In the genomic region with DNA sequence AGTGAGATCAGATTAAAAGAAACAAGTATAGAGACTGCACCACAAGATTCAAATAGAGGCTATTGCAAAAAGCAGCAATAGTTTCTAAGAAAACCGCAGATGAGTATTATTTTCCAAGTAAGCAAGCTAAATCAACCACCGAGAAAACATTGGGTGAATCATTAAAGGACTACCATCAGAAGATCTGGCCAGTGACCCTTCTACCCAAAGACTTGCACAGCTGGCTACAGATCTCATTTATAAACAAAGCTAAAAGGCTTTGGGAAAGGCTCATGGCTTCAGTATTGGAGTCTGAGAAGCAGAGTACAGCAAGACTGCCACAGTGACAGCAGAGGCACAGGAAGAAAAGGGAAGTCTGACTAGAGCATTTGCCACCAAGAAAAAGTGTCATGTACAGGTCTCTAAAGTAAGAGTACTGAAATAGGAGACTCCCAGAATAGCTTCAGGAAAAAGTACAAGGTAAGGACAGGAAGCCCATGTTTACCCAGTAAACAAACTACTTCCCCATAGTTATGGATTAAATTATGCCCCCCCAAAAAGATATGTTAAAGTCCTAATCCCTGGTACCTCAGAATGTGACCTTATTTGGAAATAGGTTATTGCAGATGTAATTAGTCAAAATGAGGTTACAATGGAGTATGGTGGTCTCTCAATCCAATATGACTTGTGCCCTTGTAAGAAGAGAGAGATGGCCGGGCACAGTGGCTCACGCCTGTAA, we compare ENCODE assay signal across 11 cellular contexts. TPM values are rescaled to one million over a fixed set of nuclear protein-coding genes. Genes with fewer than 3 reads are reported as not detected.
DNase-seq lines count a peak whose midpoint lies in the region; ATAC-seq and TF ChIP-seq lines count a peak whose summit lies in the region.
"Had no signal": no experiment of that assay in that cellular context is flagged by ENCODE, and none has a peak within 500 bp of the region (broad histone marks: within the 10 kb centered on the region; RNA-seq: fewer than 3 reads in every experiment).

No MANE protein-coding gene starts in this region.

- POLR2A ChIA-PET in activated B cell treated with CpG ODN at 0.5 μM for 24 hours (lab: Charles Lee), result no interaction called here

- peaks cover 0 to 3% (median 0%) of the 10 kb centered on the region in 7 donors for H3K27me3 ChIP-seq in spleen (replicated peaks in 1 of 7)

- WGBS in spleen, 5 donors, result 87 to 96% (median 93%) methylated on average over 4 of the region's 4 CpGs

- H3K4me3 Mint-ChIP-seq in activated B cell treated with CpG ODN at 0.5 μM for 24 hours, result no peak overlapping the region
- no peak overlapping the region for H3K4me3 Mint-ChIP-seq in activated naive CD4-positive, alpha-beta T cell treated with anti-CD3 and anti-CD28 coated beads for 36 hours
- H3K4me3 Mint-ChIP-seq: CD8-positive, alpha-beta T cell; IgD-negative memory B cell had no signal

- CTCF ChIA-PET in activated B cell treated with CpG ODN at 0.5 μM for 24 hours (lab: Charles Lee), result interaction anchor here (1.1 kb wide), 1 partner anchor 19 kb away, joined by 3 read pairs; the partner anchor contains the start of gene STEAP1
- CTCF ChIA-PET in activated naive CD4-positive, alpha-beta T cell treated with anti-CD3 and anti-CD28 coated beads for 36 hours (lab: Charles Lee), result no interaction called here

- intact Hi-C loops in activated B cell treated with CpG ODN at 0.5 μM for 24 hours (cut with micrococcal nuclease), result no loop called here
- intact Hi-C loops in spleen (cut with DNase I; ENCODE audit: low total_unique reads), result no loop called here
- intact Hi-C loops in activated naive CD4-positive, alpha-beta T cell treated with anti-CD3 and anti-CD28 coated beads for 36 hours (cut with micrococcal nuclease), result no loop called here

- H3K9me3 ChIP-seq in spleen, result peaks cover 0 to 29% (median 10%) of the 10 kb centered on the region in 8 donors

- TF ChIP-seq POLR2A in spleen (IDR thresholded peaks at IDR 0.05), result no peak

- H3K4me3 ChIP-seq in AG10803 (ENCODE audit: low read length), result no peak overlapping the region
- no peak overlapping the region for H3K4me3 ChIP-seq in spleen

- no peaks in the 10 kb centered on the region for H3K4me1 ChIP-seq in spleen

- no peaks in the 10 kb centered on the region for H3K36me3 Mint-ChIP-seq in activated B cell treated with CpG ODN at 0.5 μM for 24 hours (ENCODE audit: low read depth)
- peaks cover 2% of the 10 kb centered on the region for H3K36me3 Mint-ChIP-seq in activated naive CD4-positive, alpha-beta T cell treated with anti-CD3 and anti-CD28 coated beads for 36 hours (ENCODE audit: low read depth)
- H3K36me3 Mint-ChIP-seq: CD8-positive, alpha-beta T cell had no signal

- no peak overlapping the region for H3K27ac Mint-ChIP-seq in activated B cell treated with CpG ODN at 0.5 μM for 24 hours
- H3K27ac Mint-ChIP-seq in activated naive CD4-positive, alpha-beta T cell treated with anti-CD3 and anti-CD28 coated beads for 36 hours, result no peak overlapping the region
- H3K27ac Mint-ChIP-seq: CD8-positive, alpha-beta T cell; IgD-negative memory B cell had no signal

- TF ChIP-seq CTCF in AG10803 (conservative IDR thresholded peaks at IDR 0.05; ENCODE audit: low read length), result no peak
- TF ChIP-seq CTCF in activated B cell treated with CpG ODN at 0.5 μM for 24 hours (IDR thresholded peaks at IDR 0.05), result no peak
- no peak for TF ChIP-seq CTCF in spleen (IDR thresholded peaks at IDR 0.05 in 8 of 11, conservative IDR thresholded peaks at IDR 0.05 in 3 of 11)

- no peak overlapping the region for H3K27ac ChIP-seq in spleen

- H3K4me1 Mint-ChIP-seq in activated B cell treated with CpG ODN at 0.5 μM for 24 hours, result peaks cover 3% of the 10 kb centered on the region
- H3K4me1 Mint-ChIP-seq in activated naive CD4-positive, alpha-beta T cell treated with anti-CD3 and anti-CD28 coated beads for 36 hours (ENCODE audit: low read depth), result peaks cover 9% of the 10 kb centered on the region

- DNase-seq in AG10803 (ENCODE audit: low read depth), result peak; percentile 33
- DNase-seq in activated B cell treated with CpG ODN at 0.5 μM for 24 hours, result no peak
- no peak for DNase-seq in stimulated activated naive CD4-positive, alpha-beta T cell treated with Interleukin-2 at 50 U/mL for 16 hours (lab: John Stamatoyannopoulos, UW)
- no peak for DNase-seq in mesenteric fat pad (ENCODE audit: low spot score)
- no peak for DNase-seq in spleen
- DNase-seq in activated naive CD4-positive, alpha-beta T cell treated with anti-CD3 and anti-CD28 coated beads for 36 hours, result no peak
- DNase-seq: CD8-positive, alpha-beta T cell; stimulated activated CD4-positive, alpha-beta T cell treated with anti-CD3 and anti-CD28 coated beads, Interleukin-2, amount 100 ng/mL, for 24 hours had no signal

- H3K36me3 ChIP-seq in spleen, result no peaks in the 10 kb centered on the region

- peaks cover 5% of the 10 kb centered on the region for H3K9me3 Mint-ChIP-seq in activated B cell treated with CpG ODN at 0.5 μM for 24 hours
- peaks cover 4% of the 10 kb centered on the region for H3K9me3 Mint-ChIP-seq in activated naive CD4-positive, alpha-beta T cell treated with anti-CD3 and anti-CD28 coated beads for 36 hours
- H3K9me3 Mint-ChIP-seq: CD8-positive, alpha-beta T cell had no signal

- H3K27me3 Mint-ChIP-seq in activated B cell treated with CpG ODN at 0.5 μM for 24 hours, result peaks cover 2% of the 10 kb centered on the region
- H3K27me3 Mint-ChIP-seq in activated naive CD4-positive, alpha-beta T cell treated with anti-CD3 and anti-CD28 coated beads for 36 hours (ENCODE audit: low read depth), result peaks cover 26% of the 10 kb centered on the region

- ATAC-seq in GM19455 (IDR thresholded peaks at IDR 0.05; ENCODE audit: unreplicated experiment), result peak; percentile 83
- peak; percentile 94 for ATAC-seq in HG03097 (IDR thresholded peaks at IDR 0.05; ENCODE audit: low FRiP score, unreplicated experiment)
- ATAC-seq in activated B cell treated with CpG ODN at 0.5 μM for 24 hours (ENCODE audit: low read depth), result peak; percentile 10
- ATAC-seq: CD8-positive, alpha-beta T cell had no signal

RNA-seq across cellular contexts. Expression of gene STEAP1, which starts 19.0 kb away (rescaled TPM):
- 0.80 and 0.86 TPM in 2 replicates for total RNA-seq in activated B cell treated with CpG ODN at 0.5 μM for 24 hours
- total RNA-seq in mesenteric fat pad, result 70.0 TPM
- total RNA-seq in spleen, result 10 to 100 TPM in 1 of 7 donors, 1 to 10 TPM in 6; 1.5 to 12.3 (median 4.4) TPM
- 1 to 10 TPM in 2 of 3 donors, under 1 TPM in 1; 0.67 to 1.7 (median 1.7) TPM for polyA plus RNA-seq in spleen
- 1 to 10 TPM; 2.6 to 3.3 TPM for total RNA-seq in activated naive CD4-positive, alpha-beta T cell treated with anti-CD3 and anti-CD28 coated beads for 36 hours
- total RNA-seq: CD8-positive, alpha-beta T cell had no signal
- polyA plus RNA-seq: IgD-negative memory B cell had no signal

RNA-seq across cellular contexts. Expression of gene STEAP2, which starts 38.3 kb away (rescaled TPM):
- total RNA-seq in activated B cell treated with CpG ODN at 0.5 μM for 24 hours, result not detected in 2 replicates
- 29.9 TPM for total RNA-seq in mesenteric fat pad
- total RNA-seq in spleen, result 10 to 100 TPM in 2 of 7 donors, 1 to 10 TPM in 5; 4.8 to 15.8 (median 6.6) TPM
- polyA plus RNA-seq in spleen, result 1 to 10 TPM in 2 of 3 donors, under 1 TPM in 1; 0.65 to 1.4 (median 1.1) TPM
- total RNA-seq in activated naive CD4-positive, alpha-beta T cell treated with anti-CD3 and anti-CD28 coated beads for 36 hours, result not detected
- total RNA-seq: CD8-positive, alpha-beta T cell had no signal
- polyA plus RNA-seq: IgD-negative memory B cell had no signal

Comparison
In these comparisons a context has a peak if more than half of its experiments do, and no peak if none do; other contexts are left out.
1. ATAC-seq: peak in every context shown above with its lines; median percentile 94 in HG03097; 83 in GM19455; 10 in activated B cell treated with CpG ODN at 0.5 μM for 24 hours.